11 cellular contexts compared by ENCODE assay signal in genomic region chr22:29979645-29980303, GRCh38.
DNase-seq lines count a peak whose midpoint lies in the region; ATAC-seq and TF ChIP-seq lines count a peak whose summit lies in the region.
"Had no signal": no experiment of that assay in that cellular context is flagged by ENCODE, and none has a peak within 500 bp of the region (broad histone marks: within the 10 kb centered on the region; RNA-seq: fewer than 3 reads in every experiment).

No MANE protein-coding gene starts in this region.

- no peak overlapping the region for H2BK120ac ChIP-seq in mesendoderm (ENCODE audit: low read depth, low read length)

- H3K27me3 ChIP-seq in mesendoderm (ENCODE audit: insufficient read depth, low read length, poor library complexity) (no peaks in the 10 kb centered on the region), ascending aorta (no peaks in the 10 kb centered on the region)

- H4K8ac ChIP-seq in mesendoderm (ENCODE audit: low read depth, low read length): no peak overlapping the region

- H3K9me3 ChIP-seq in ascending aorta: no peaks in the 10 kb centered on the region

- TF ChIP-seq CTCF in GM13976 (IDR thresholded peaks at IDR 0.05; ENCODE audit: borderline replicate concordance, control extremely low read depth, extremely low read depth, insufficient read depth, missing control alignments): no peak
- no peak for TF ChIP-seq CTCF in ascending aorta (IDR thresholded peaks at IDR 0.05)

- no peaks in the 10 kb centered on the region for H3K9me3 Mint-ChIP-seq in activated naive CD4-positive, alpha-beta T cell treated with anti-CD3 and anti-CD28 coated beads for 36 hours
- H3K9me3 Mint-ChIP-seq: activated CD4-positive, alpha-beta memory T cell treated with anti-CD3 and anti-CD28 coated beads, Interleukin-2, amount 10 ng/mL, durations not matched to agents 7 days and 5 days had no signal

- DNase-seq in GM13976 (ENCODE audit: low spot score) (peak; percentile 25), NCI-H187 treated with DMSO at 0.1 percent for 48 hours (lab: John Stamatoyannopoulos, UW) (peak; percentile 76), mesendoderm (no peak), ascending aorta (ENCODE audit: low spot score in 2 of 2) (no peak), NCI-H1092 (lab: John Stamatoyannopoulos, UW) (no peak)
- DNase-seq in activated naive CD4-positive, alpha-beta T cell treated with anti-CD3 and anti-CD28 coated beads for 36 hours: no peak
- DNase-seq: activated CD4-positive, alpha-beta memory T cell treated with anti-CD3 and anti-CD28 coated beads, Interleukin-2, amount 10 ng/mL, durations not matched to agents 7 days and 5 days; RPMI8226 had no signal

- H3K56ac ChIP-seq in mesendoderm (ENCODE audit: low read length): no peak overlapping the region

- no peaks in the 10 kb centered on the region for H3K27me3 Mint-ChIP-seq in activated naive CD4-positive, alpha-beta T cell treated with anti-CD3 and anti-CD28 coated beads for 36 hours (ENCODE audit: low read depth)
- H3K27me3 Mint-ChIP-seq: activated CD4-positive, alpha-beta memory T cell treated with anti-CD3 and anti-CD28 coated beads, Interleukin-2, amount 10 ng/mL, durations not matched to agents 7 days and 5 days had no signal

- no peaks in the 10 kb centered on the region for H3K79me2 ChIP-seq in mesendoderm (ENCODE audit: control insufficient read depth, insufficient read depth, low read length)

- H3K4me3 ChIP-seq in mesendoderm (ENCODE audit: low read length) (no peak overlapping the region), ascending aorta (no peak overlapping the region)
- H3K4me3 ChIP-seq: K562 had no signal

- no peak overlapping the region for H2AK5ac ChIP-seq in mesendoderm (ENCODE audit: low read length)

- no peak overlapping the region for H3K4me2 ChIP-seq in mesendoderm (ENCODE audit: low read length)

- H3K9ac ChIP-seq in mesendoderm (ENCODE audit: low read length): no peak overlapping the region

- no peak overlapping the region for H4K5ac ChIP-seq in mesendoderm (ENCODE audit: low read length)

- H3K18ac ChIP-seq in mesendoderm (ENCODE audit: low read length): no peak overlapping the region

- CTCF ChIA-PET in activated naive CD4-positive, alpha-beta T cell treated with anti-CD3 and anti-CD28 coated beads for 36 hours (lab: Charles Lee): interaction anchor here (0.6 kb wide), 2 partner anchors 64 to 78 kb away, joined by 3 to 5 read pairs; no protein-coding TSS in a partner anchor

- no peaks in the 10 kb centered on the region for H3K4me1 Mint-ChIP-seq in activated naive CD4-positive, alpha-beta T cell treated with anti-CD3 and anti-CD28 coated beads for 36 hours (ENCODE audit: low read depth)
- H3K4me1 Mint-ChIP-seq: activated CD4-positive, alpha-beta memory T cell treated with anti-CD3 and anti-CD28 coated beads, Interleukin-2, amount 10 ng/mL, durations not matched to agents 7 days and 5 days had no signal

- H3K36me3 ChIP-seq in mesendoderm (ENCODE audit: control insufficient read depth, insufficient read depth, low read length): no peaks in the 10 kb centered on the region
- peaks cover 5 to 18% of the 10 kb centered on the region in 2 donors for H3K36me3 ChIP-seq in ascending aorta

- no peak overlapping the region for H3K27ac Mint-ChIP-seq in activated naive CD4-positive, alpha-beta T cell treated with anti-CD3 and anti-CD28 coated beads for 36 hours
- H3K27ac Mint-ChIP-seq: activated CD4-positive, alpha-beta memory T cell treated with anti-CD3 and anti-CD28 coated beads, Interleukin-2, amount 10 ng/mL, durations not matched to agents 7 days and 5 days had no signal

- ATAC-seq in GM21786 (IDR thresholded peaks at IDR 0.05; ENCODE audit: unreplicated experiment) (peak; percentile 81), HG03039 (IDR thresholded peaks at IDR 0.05; ENCODE audit: unreplicated experiment) (no peak)
- ATAC-seq: K562 had no signal

- H3K27ac ChIP-seq in mesendoderm (ENCODE audit: low read depth, low read length) (peak overlapping the region; percentile 25), ascending aorta (no peak overlapping the region)

- WGBS in mesendoderm (ENCODE audit: extremely low coverage, insufficient coverage, low lambda C conversion rate): no CpG with 5 or more reads among the region's 3 CpGs

- H3K4ac ChIP-seq in mesendoderm (ENCODE audit: low read depth, low read length): no peak overlapping the region

- no peaks in the 10 kb centered on the region for H3K79me1 ChIP-seq in mesendoderm (ENCODE audit: low read length)

- intact Hi-C loops in ascending aorta (cut with DNase I): no loop called here
- intact Hi-C loops in activated naive CD4-positive, alpha-beta T cell treated with anti-CD3 and anti-CD28 coated beads for 36 hours (cut with micrococcal nuclease): no loop called here

- H2BK15ac ChIP-seq in mesendoderm (replicated peaks; ENCODE audit: low read depth): no peak overlapping the region

- in situ Hi-C loops in GM13976 (cut with MboI; ENCODE audit: low sequenced_read_pairs, unreplicated experiment): no loop called here

- H3K4me1 ChIP-seq in mesendoderm (ENCODE audit: control insufficient read depth, low read depth, low read length) (no peaks in the 10 kb centered on the region), ascending aorta (no peaks in the 10 kb centered on the region)

- no peak overlapping the region for H3K23ac ChIP-seq in mesendoderm (ENCODE audit: low read length)

- no peaks in the 10 kb centered on the region for H3K36me3 Mint-ChIP-seq in activated naive CD4-positive, alpha-beta T cell treated with anti-CD3 and anti-CD28 coated beads for 36 hours (ENCODE audit: low read depth)

- no peak overlapping the region for H2BK5ac ChIP-seq in mesendoderm (ENCODE audit: low read length)

- no peak overlapping the region for H3K4me3 Mint-ChIP-seq in activated naive CD4-positive, alpha-beta T cell treated with anti-CD3 and anti-CD28 coated beads for 36 hours
- H3K4me3 Mint-ChIP-seq: activated CD4-positive, alpha-beta memory T cell treated with anti-CD3 and anti-CD28 coated beads, Interleukin-2, amount 10 ng/mL, durations not matched to agents 7 days and 5 days had no signal

Comparison
In these comparisons a context has a peak if more than half of its experiments do, and no peak if none do; other contexts are left out.
1. DNase-seq: peak in GM13976 (single experiment) and NCI-H187 treated with DMSO at 0.1 percent for 48 hours (single experiment); none in mesendoderm (single experiment), ascending aorta (0 of 2), NCI-H1092 (single experiment) and activated naive CD4-positive, alpha-beta T cell treated with anti-CD3 and anti-CD28 coated beads for 36 hours (single experiment).